23 cellular contexts compared by ENCODE assay signal in genomic region chr16:7324306-7324705, GRCh38. TPM values are rescaled to one million over a fixed set of nuclear protein-coding genes. Genes with fewer than 3 reads are reported as not detected.
"Had no signal": no experiment of that assay in that cellular context is flagged by ENCODE, and none has a peak within 500 bp of the region (broad histone marks: within the 10 kb centered on the region; RNA-seq: fewer than 3 reads in every experiment).

No MANE protein-coding gene starts in this region.

- DNase-seq: effector memory CD8-positive, alpha-beta T cell; esophagus squamous epithelium; foreskin fibroblast; heart left ventricle; hippocampal formation; left ventricle myocardium inferior; lower lobe of right lung; natural killer cell; spleen; stimulated activated CD4-positive, alpha-beta T cell treated with anti-CD3 and anti-CD28 coated beads, Interleukin-15, amount 100 ng/mL, for 24 hours; stimulated activated CD4-positive, alpha-beta T cell treated with anti-CD3 and anti-CD28 coated beads, Interleukin-1b, Interleukin-23, amount 100 ng/mL, for 48 hours; stimulated activated CD4-positive, alpha-beta T cell treated with anti-CD3 and anti-CD28 coated beads, Interleukin-4, amount 100 ng/mL, for 24 hours; stimulated activated naive CD8-positive, alpha-beta T cell treated with anti-CD3 and anti-CD28 coated beads, Interleukin-15, amount 100 ng/mL, for 72 hours; testis; transverse colon had no signal

- H3K36me3 Mint-ChIP-seq: memory B cell; mesothelial cell of epicardium; natural killer cell; stimulated activated memory B cell treated with anti-CD40 and anti-IgM and Interleukin-4, amounts not matched to agents 10 μg/mL and 1 μg/mL and 100 μg/mL, for 72 hours had no signal

- H3K27ac ChIP-seq: esophagus squamous epithelium, heart left ventricle, left ventricle myocardium inferior, lower lobe of right lung, parathyroid adenoma, prostate gland, spleen, testis, transverse colon had no signal

- H3K4me1 Mint-ChIP-seq: memory B cell; mesothelial cell of epicardium; natural killer cell; stimulated activated memory B cell treated with anti-CD40 and anti-IgM and Interleukin-4, amounts not matched to agents 10 μg/mL and 1 μg/mL and 100 μg/mL, for 72 hours; stimulated activated naive CD8-positive, alpha-beta T cell treated with anti-CD3 and anti-CD28 coated beads, Interleukin-15, amount 100 ng/mL, for 72 hours had no signal

- H3K4me3 Mint-ChIP-seq: effector memory CD8-positive, alpha-beta T cell; memory B cell; mesothelial cell of epicardium; natural killer cell; neural crest cell; stimulated activated memory B cell treated with anti-CD40 and anti-IgM and Interleukin-4, amounts not matched to agents 10 μg/mL and 1 μg/mL and 100 μg/mL, for 72 hours; stimulated activated naive CD8-positive, alpha-beta T cell treated with anti-CD3 and anti-CD28 coated beads, Interleukin-15, amount 100 ng/mL, for 72 hours had no signal

- H3K27me3 ChIP-seq: esophagus squamous epithelium, heart left ventricle, spleen, testis, transverse colon had no signal

- H3K9me3 ChIP-seq: esophagus squamous epithelium, left ventricle myocardium inferior, lower lobe of right lung, prostate gland, testis, transverse colon had no signal

- H3K27me3 Mint-ChIP-seq: effector memory CD8-positive, alpha-beta T cell; memory B cell; stimulated activated memory B cell treated with anti-CD40 and anti-IgM and Interleukin-4, amounts not matched to agents 10 μg/mL and 1 μg/mL and 100 μg/mL, for 72 hours; stimulated activated naive CD8-positive, alpha-beta T cell treated with anti-CD3 and anti-CD28 coated beads, Interleukin-15, amount 100 ng/mL, for 72 hours had no signal

- H3K9me3 Mint-ChIP-seq: mesothelial cell of epicardium had no signal

- H3K36me3 ChIP-seq: esophagus squamous epithelium, heart left ventricle, left ventricle myocardium inferior, lower lobe of right lung, prostate gland, spleen, transverse colon had no signal

- H3K4me3 ChIP-seq: esophagus squamous epithelium, heart left ventricle, left ventricle myocardium inferior, lower lobe of right lung, prostate gland, spleen, testis, transverse colon had no signal

- ATAC-seq: effector memory CD8-positive, alpha-beta T cell; heart left ventricle; lower lobe of right lung; natural killer cell; sciatic nerve; stimulated activated memory B cell treated with anti-CD40 and anti-IgM and Interleukin-4, amounts not matched to agents 10 μg/mL and 1 μg/mL and 100 μg/mL, for 72 hours; stimulated activated naive CD8-positive, alpha-beta T cell treated with anti-CD3 and anti-CD28 coated beads, Interleukin-15, amount 100 ng/mL, for 72 hours had no signal

- H3K27ac Mint-ChIP-seq: effector memory CD8-positive, alpha-beta T cell; memory B cell; mesothelial cell of epicardium; natural killer cell; stimulated activated memory B cell treated with anti-CD40 and anti-IgM and Interleukin-4, amounts not matched to agents 10 μg/mL and 1 μg/mL and 100 μg/mL, for 72 hours; stimulated activated naive CD8-positive, alpha-beta T cell treated with anti-CD3 and anti-CD28 coated beads, Interleukin-15, amount 100 ng/mL, for 72 hours had no signal

- H3K9ac ChIP-seq: parathyroid adenoma had no signal

- H3K4me1 ChIP-seq: esophagus squamous epithelium, heart left ventricle, lower lobe of right lung, parathyroid adenoma, prostate gland, spleen, testis, transverse colon had no signal

RNA-seq across cellular contexts. Expression of gene RBFOX1, which starts 8.3 kb away (rescaled TPM):
- total RNA-seq: epithelial cell of proximal tubule, esophagus squamous epithelium, lower lobe of right lung, natural killer cell, spleen had no signal
